Comparison of ENCODE assay signal across 10 cellular contexts in the genomic region with DNA sequence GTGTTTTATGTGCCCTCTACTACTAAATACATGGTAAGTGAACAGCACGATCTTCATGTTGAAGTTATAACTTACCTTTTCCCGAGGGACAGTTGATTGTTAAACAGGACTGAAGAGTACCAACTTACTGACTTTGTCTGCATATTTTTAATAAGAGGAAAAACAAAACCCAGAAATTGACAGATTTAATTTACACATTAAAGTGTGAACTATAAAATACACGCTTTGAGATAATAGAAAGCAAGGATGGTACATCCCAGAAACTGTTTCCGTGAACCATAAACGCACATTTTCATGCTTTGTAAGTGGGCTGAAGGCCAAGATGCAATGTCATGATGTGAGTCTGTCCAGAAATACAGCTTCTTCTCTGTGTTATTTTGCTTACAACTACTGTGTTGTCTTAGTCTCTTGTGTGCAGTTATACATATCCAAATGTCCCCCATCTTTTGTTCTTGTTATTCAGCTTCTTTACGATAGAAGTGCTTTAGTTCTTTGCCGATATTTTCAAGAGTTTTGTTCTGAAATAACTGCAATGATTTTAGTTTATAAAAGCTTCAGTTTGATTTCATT.
DNase-seq lines count a peak whose midpoint lies in the region; ATAC-seq and TF ChIP-seq lines count a peak whose summit lies in the region.
"Had no signal": no experiment of that assay in that cellular context is flagged by ENCODE, and none has a peak within 500 bp of the region (broad histone marks: within the 10 kb centered on the region; RNA-seq: fewer than 3 reads in every experiment).

No MANE protein-coding gene starts in this region.

- H3F3A ChIP-seq in neural progenitor cell (ENCODE audit: low read depth), result peaks cover 30% of the 10 kb centered on the region

- H3K4me3 ChIP-seq in mammary epithelial cell (replicated peaks in 1 of 3; ENCODE audit: insufficient read depth in 1 of 3, low read depth in 2 of 3, low read length in 3 of 3) (no peak overlapping the region), neural progenitor cell (no peak overlapping the region), transverse colon (no peak overlapping the region)
- H3K4me3 ChIP-seq: thoracic aorta had no signal

- H4K20me1 ChIP-seq in mammary epithelial cell (ENCODE audit: insufficient read depth, low read length), result no peaks in the 10 kb centered on the region
- peaks cover 25% of the 10 kb centered on the region for H4K20me1 ChIP-seq in neural progenitor cell (ENCODE audit: low read depth)

- H3K4me1 ChIP-seq in mammary epithelial cell (ENCODE audit: insufficient read depth, low read length), result peaks cover 27% of the 10 kb centered on the region
- H3K4me1 ChIP-seq in neural progenitor cell, result peaks cover 38% of the 10 kb centered on the region
- H3K4me1 ChIP-seq in transverse colon, result peaks cover 12 to 35% (median 24%) of the 10 kb centered on the region in 4 donors

- ATAC-seq in HG03196 (IDR thresholded peaks at IDR 0.05; ENCODE audit: unreplicated experiment), result no peak
- ATAC-seq in HG03565 (IDR thresholded peaks at IDR 0.05; ENCODE audit: unreplicated experiment), result no peak

- CTCF ChIA-PET in mammary epithelial cell (lab: Charles Lee; ENCODE audit: low non-redundant PET), result no interaction called here

- peaks cover 52% of the 10 kb centered on the region for H3K4me1 Mint-ChIP-seq in neural progenitor cell

- DNase-seq in NCI-H510A treated with DMSO at 0.1 percent for 48 hours (lab: John Stamatoyannopoulos, UW) (peak; percentile 19), NCI-H510A (lab: John Stamatoyannopoulos, UW) (no peak), M059J (ENCODE audit: low read depth) (peak; percentile 14), mammary epithelial cell (no peak), neural progenitor cell (ENCODE audit: low spot score) (no peak), transverse colon (no peak)

- H3K9me3 ChIP-seq in mammary epithelial cell (replicated peaks; ENCODE audit: insufficient read depth, low read length), result no peaks in the 10 kb centered on the region
- no peaks in the 10 kb centered on the region for H3K9me3 ChIP-seq in neural progenitor cell (ENCODE audit: low read depth)
- H3K9me3 ChIP-seq in transverse colon, result no peaks in the 10 kb centered on the region
- H3K9me3 ChIP-seq: thoracic aorta had no signal

- H3K36me3 ChIP-seq in mammary epithelial cell (ENCODE audit: insufficient read depth, low read length), result peaks cover 3% of the 10 kb centered on the region
- no peaks in the 10 kb centered on the region for H3K36me3 ChIP-seq in neural progenitor cell
- H3K36me3 ChIP-seq in transverse colon, result no peaks in the 10 kb centered on the region
- H3K36me3 ChIP-seq: thoracic aorta had no signal

- peak overlapping the region; percentile 43 for H3K27ac Mint-ChIP-seq in neural progenitor cell
- H3K27ac Mint-ChIP-seq: activated naive CD4-positive, alpha-beta T cell treated with anti-CD3 and anti-CD28 coated beads, Interleukin-2, amount 10 ng/mL, durations not matched to agents 7 days and 5 days had no signal

- H3K4me3 Mint-ChIP-seq in neural progenitor cell, result no peak overlapping the region
- H3K4me3 Mint-ChIP-seq: activated naive CD4-positive, alpha-beta T cell treated with anti-CD3 and anti-CD28 coated beads, Interleukin-2, amount 10 ng/mL, durations not matched to agents 7 days and 5 days had no signal

- no peak overlapping the region for H3K9ac ChIP-seq in mammary epithelial cell (ENCODE audit: insufficient read depth, low read length)
- H3K9ac ChIP-seq in neural progenitor cell, result no peak overlapping the region

- no peak for TF ChIP-seq EP300 in transverse colon (IDR thresholded peaks at IDR 0.05; ENCODE audit: low read depth)

- no peak overlapping the region for H3K27ac ChIP-seq in mammary epithelial cell (ENCODE audit: insufficient read depth, low read depth, low read length)
- no peak overlapping the region for H3K27ac ChIP-seq in neural progenitor cell
- peak overlapping the region in 1 of 4 donors; percentile 49 for H3K27ac ChIP-seq in transverse colon
- H3K27ac ChIP-seq: thoracic aorta had no signal

- H3K27me3 Mint-ChIP-seq in neural progenitor cell (ENCODE audit: insufficient read depth, low read depth), result no peaks in the 10 kb centered on the region
- H3K27me3 Mint-ChIP-seq: activated naive CD4-positive, alpha-beta T cell treated with anti-CD3 and anti-CD28 coated beads, Interleukin-2, amount 10 ng/mL, durations not matched to agents 7 days and 5 days had no signal

- no peak for TF ChIP-seq CTCF in mammary epithelial cell (conservative IDR thresholded peaks at IDR 0.05 in 1 of 2, IDR thresholded peaks at IDR 0.05 in 1 of 2; ENCODE audit: extremely low read depth in 1 of 2, insufficient read depth in 1 of 2, low read depth in 1 of 2, low read length in 2 of 2)
- TF ChIP-seq CTCF in neural progenitor cell (IDR thresholded peaks at IDR 0.05), result no peak
- TF ChIP-seq CTCF in transverse colon (IDR thresholded peaks at IDR 0.05), result no peak

- H2AFZ ChIP-seq in mammary epithelial cell (ENCODE audit: low read depth, low read length), result no peak overlapping the region
- H2AFZ ChIP-seq in neural progenitor cell (replicated peaks), result no peak overlapping the region

- dilution Hi-C loops in mammary epithelial cell (cut with HindIII; ENCODE audit: low sequenced_read_pairs), result no loop called here

- no peak for TF ChIP-seq POLR2A in transverse colon (IDR thresholded peaks at IDR 0.05)

- H3K4me2 ChIP-seq in mammary epithelial cell (ENCODE audit: insufficient read depth, low read depth, low read length) (peak overlapping the region; percentile 41), neural progenitor cell (no peak overlapping the region)

- BruUV-seq in mammary epithelial cell (replicated peaks; lab: Mats Ljungman, UMichigan), result no TSS peak

- intact Hi-C loops in mammary epithelial cell (cut with micrococcal nuclease), result loop anchor here (5.0 kb wide), 1 partner anchor 47 kb away; no protein-coding TSS in a partner anchor
- intact Hi-C loops in transverse colon (cut with DNase I; ENCODE audit: low total_unique reads), result no loop called here

- peaks cover 18% of the 10 kb centered on the region for H3K36me3 Mint-ChIP-seq in neural progenitor cell

- H3K9me3 Mint-ChIP-seq in neural progenitor cell, result no peaks in the 10 kb centered on the region
- H3K9me3 Mint-ChIP-seq: activated naive CD4-positive, alpha-beta T cell treated with anti-CD3 and anti-CD28 coated beads, Interleukin-2, amount 10 ng/mL, durations not matched to agents 7 days and 5 days had no signal

- in situ Hi-C loops in mammary epithelial cell (cut with MboI; ENCODE audit: low sequenced_read_pairs in 2 of 2) (no loop called here), transverse colon (cut with MboI; ENCODE audit: low pct_ligation_motif_present in 1 of 4, low pct_unique_long_range_greater_than_20kb in 1 of 4, low sequenced_read_pairs in 3 of 4) (loop anchor here in 2 of 4 donors (10.0 kb wide), 2 partner anchors 219 to 229 kb away; no protein-coding TSS in a partner anchor)

- no peaks in the 10 kb centered on the region for H3K79me2 ChIP-seq in mammary epithelial cell (ENCODE audit: insufficient read depth, low read length)
- H3K79me2 ChIP-seq in neural progenitor cell (ENCODE audit: low read depth), result peaks cover 56% of the 10 kb centered on the region

- 54% methylated on average over 7 of the region's 7 CpGs for WGBS in mammary epithelial cell (ENCODE audit: low coverage, missing lambda C conversion rate)
- 52 to 56% methylated on average over 7 of the region's 7 CpGs for WGBS in transverse colon (ENCODE audit: low coverage in 1 of 2), 2 donors

- H3K27me3 ChIP-seq in mammary epithelial cell (ENCODE audit: insufficient read depth, low read length) (no peaks in the 10 kb centered on the region), neural progenitor cell (no peaks in the 10 kb centered on the region), transverse colon (no peaks in the 10 kb centered on the region)

Comparison
In these comparisons a context has a peak if more than half of its experiments do, and no peak if none do; other contexts are left out.
1. DNase-seq: peak in NCI-H510A treated with DMSO at 0.1 percent for 48 hours (single experiment) and M059J (single experiment); none in NCI-H510A (single experiment), mammary epithelial cell (single experiment), neural progenitor cell (single experiment) and transverse colon (single experiment).